ENCODE assay signal across 8 cellular contexts in genomic region chr7:51118628-51119027, GRCh38.
"Had no signal": no experiment of that assay in that cellular context is flagged by ENCODE, and none has a peak within 500 bp of the region (broad histone marks: within the 10 kb centered on the region; RNA-seq: fewer than 3 reads in every experiment).

No MANE protein-coding gene starts in this region.

- H3K4me3 Mint-ChIP-seq: HFFc6 had no signal

- H3K36me3 Mint-ChIP-seq: IgD-negative memory B cell had no signal

- DNase-seq: GM23248, GOT3, H7, HFFc6, KBM-7 had no signal

- H3K27me3 Mint-ChIP-seq: IgD-negative memory B cell had no signal

- H3K9me3 Mint-ChIP-seq: HFFc6 had no signal

- H3K27ac Mint-ChIP-seq: HFFc6, IgD-negative memory B cell had no signal

- ATAC-seq: HCT116, HepG2 had no signal
